Comparison of ENCODE assay signal across 8 cellular contexts in genomic region chr10:44958196-44958896, GRCh38. TPM values are rescaled to one million over a fixed set of nuclear protein-coding genes. Genes with fewer than 3 reads are reported as not detected.
DNase-seq lines count a peak whose midpoint lies in the region; ATAC-seq, FAIRE-seq and TF ChIP-seq lines count a peak whose summit lies in the region.

No MANE protein-coding gene starts in this region.

- DNase-seq in HL-60 (ENCODE audit: low read depth in 1 of 2, low spot score in 1 of 2) = no peak
- peak in 1 of 2 donors; percentile 70 for DNase-seq in ascending aorta (ENCODE audit: low spot score in 2 of 2)
- no peak for DNase-seq in keratinocyte (ENCODE audit: low read depth, low spot score)
- no peak for DNase-seq in NCI-H1694 (lab: John Stamatoyannopoulos, UW)

- TF ChIP-seq CTCF in HL-60 (IDR thresholded peaks at IDR 0.05; ENCODE audit: insufficient read depth, low read length) = no peak
- TF ChIP-seq CTCF in ascending aorta (IDR thresholded peaks at IDR 0.05) = no peak
- TF ChIP-seq CTCF in keratinocyte (optimal IDR thresholded peaks at IDR 0.05 in 1 of 3, IDR thresholded peaks at IDR 0.05 in 1 of 3, conservative IDR thresholded peaks at IDR 0.05 in 1 of 3; ENCODE audit: extremely low read depth in 1 of 3, insufficient read depth in 2 of 3, low read length in 3 of 3) = no peak

- no peaks in the 10 kb centered on the region for H3K9me3 ChIP-seq in ascending aorta
- H3K9me3 ChIP-seq in keratinocyte (ENCODE audit: control insufficient read depth, low read depth, low read length) = no peaks in the 10 kb centered on the region
- peaks cover 0 to 4% (median 3%) of the 10 kb centered on the region in 5 donors for H3K9me3 ChIP-seq in subcutaneous abdominal adipose tissue (ENCODE audit: control insufficient read depth in 5 of 5, low read length in 5 of 5)

- peak overlapping the region; percentile 99 for H3K4me2 ChIP-seq in keratinocyte (ENCODE audit: control insufficient read depth, extremely low read depth, insufficient read depth, low read depth, low read length)

- H3K9me1 ChIP-seq in keratinocyte (ENCODE audit: control insufficient read depth, extremely low read depth, insufficient read depth, low read length) = no peaks in the 10 kb centered on the region

- ATAC-seq in GM19328 (IDR thresholded peaks at IDR 0.05; ENCODE audit: unreplicated experiment) = no peak
- no peak for ATAC-seq in GM18867 (IDR thresholded peaks at IDR 0.05; ENCODE audit: unreplicated experiment)

- FAIRE-seq in keratinocyte (lab: Jason Lieb, UNC) = peak; percentile 32

- H3K9ac ChIP-seq in keratinocyte (ENCODE audit: control insufficient read depth, extremely low read depth, insufficient read depth, low read length) (no peak overlapping the region), subcutaneous abdominal adipose tissue (ENCODE audit: low read length in 5 of 5) (peak overlapping the region; percentile 78 to 88 (median 83))

- H3K36me3 ChIP-seq in ACC112 (ENCODE audit: insufficient read depth, low read length) (no peaks in the 10 kb centered on the region), ascending aorta (peaks cover 0 to 4% of the 10 kb centered on the region in 2 donors), keratinocyte (ENCODE audit: control insufficient read depth in 2 of 2, extremely low read depth in 1 of 2, insufficient read depth in 2 of 2, low read length in 2 of 2) (peaks cover 0 to 2% of the 10 kb centered on the region in 2 experiments), subcutaneous abdominal adipose tissue (ENCODE audit: control insufficient read depth in 5 of 5, insufficient read depth in 5 of 5, low read length in 5 of 5) (peaks cover 0 to 23% (median 6%) of the 10 kb centered on the region in 5 donors)

- dilution Hi-C loops in keratinocyte (cut with MboI; ENCODE audit: extremely low pct_ligation_motif_present, low sequenced_read_pairs) = no loop called here

- intact Hi-C loops in ascending aorta (cut with DNase I) = loop anchor here (2.0 to 5.0 kb wide), 2 partner anchors 26 to 81 kb away; no protein-coding TSS in a partner anchor

- no peaks in the 10 kb centered on the region for H3K79me2 ChIP-seq in ACC112 (ENCODE audit: control insufficient read depth, insufficient read depth, low read length, unreplicated experiment)
- no peaks in the 10 kb centered on the region for H3K79me2 ChIP-seq in keratinocyte (ENCODE audit: control insufficient read depth, insufficient read depth, low read length)

- peak overlapping the region; percentile 83 for H3K4me3 ChIP-seq in ACC112 (ENCODE audit: low read depth, low read length)
- H3K4me3 ChIP-seq in HL-60 (replicated peaks; ENCODE audit: insufficient read depth, low read length) = peak overlapping the region; percentile 75
- peak overlapping the region; percentile 78 to 93 for H3K4me3 ChIP-seq in ascending aorta
- H3K4me3 ChIP-seq in keratinocyte (ENCODE audit: control insufficient read depth in 2 of 3, extremely low read depth in 1 of 3, insufficient read depth in 2 of 3, low read depth in 1 of 3, low read length in 3 of 3) = peak overlapping the region; percentile 72 to 88 (median 85)
- peak overlapping the region; percentile 86 to 93 (median 90) for H3K4me3 ChIP-seq in subcutaneous abdominal adipose tissue (ENCODE audit: low read depth in 1 of 5, low read length in 5 of 5)

- H2AFZ ChIP-seq in ACC112 (ENCODE audit: low read length, unreplicated experiment) (no peak overlapping the region), keratinocyte (ENCODE audit: control insufficient read depth, low read length) (no peak overlapping the region)

- peaks cover 25% of the 10 kb centered on the region for H3K4me1 ChIP-seq in ACC112 (ENCODE audit: control insufficient read depth, insufficient read depth, low read length, unreplicated experiment)
- H3K4me1 ChIP-seq in ascending aorta = peaks cover 2 to 28% of the 10 kb centered on the region in 2 donors
- H3K4me1 ChIP-seq in keratinocyte (ENCODE audit: control insufficient read depth, extremely low read depth, insufficient read depth, low read length) = peaks cover 14% of the 10 kb centered on the region
- peaks cover 10 to 77% (median 74%) of the 10 kb centered on the region in 5 donors for H3K4me1 ChIP-seq in subcutaneous abdominal adipose tissue (ENCODE audit: control insufficient read depth in 5 of 5, insufficient read depth in 5 of 5, low read length in 5 of 5)

- no peaks in the 10 kb centered on the region for H4K20me1 ChIP-seq in keratinocyte (ENCODE audit: control insufficient read depth, extremely low read depth, insufficient read depth, low read length)

- H3K27ac ChIP-seq in ACC112 (ENCODE audit: low read depth, low read length) = no peak overlapping the region
- peak overlapping the region; percentile 76 for H3K27ac ChIP-seq in HL-60 (replicated peaks)
- H3K27ac ChIP-seq in ascending aorta = peak overlapping the region; percentile 86 to 90
- H3K27ac ChIP-seq in keratinocyte (ENCODE audit: control insufficient read depth, insufficient read depth, low read length) = no peak overlapping the region
- H3K27ac ChIP-seq in subcutaneous abdominal adipose tissue (ENCODE audit: low read depth, low read length) = peak overlapping the region; percentile 96

- H3K27me3 ChIP-seq in ACC112 (ENCODE audit: insufficient read depth, low read length) (no peaks in the 10 kb centered on the region), HL-60 (ENCODE audit: insufficient read depth, poor library complexity, severe bottlenecking) (no peaks in the 10 kb centered on the region), ascending aorta (no peaks in the 10 kb centered on the region), keratinocyte (ENCODE audit: control insufficient read depth, extremely low read depth, insufficient read depth, low read length) (no peaks in the 10 kb centered on the region), subcutaneous abdominal adipose tissue (ENCODE audit: control insufficient read depth in 5 of 5, insufficient read depth in 4 of 5, low read length in 5 of 5) (no peaks in the 10 kb centered on the region)

RNA-seq across cellular contexts. Expression of gene RASSF4, which starts 1.3 kb away (rescaled TPM):
- total RNA-seq in ascending aorta = 40.0 TPM
- 0.20 to 0.54 TPM (median 0.23 TPM) in 3 replicates for polyA plus RNA-seq in keratinocyte
- polyA plus RNA-seq in keratinocyte (2011; ENCODE audit: low read depth) = 0.11 TPM
- polyA plus RNA-seq in keratinocyte (2011; cell fraction: cytosol; rRNA removed) = 0.06 and 0.09 TPM in 2 replicates
- polyA plus RNA-seq in keratinocyte (2011; cell fraction: nucleus; rRNA removed) = 0.34 and 0.64 TPM in 2 replicates
- polyA plus RNA-seq in keratinocyte (2012; ENCODE audit: low replicate concordance) = 0.14 TPM in 1 of 2 replicates, not detected in the other
- 0.13 to 0.52 TPM (median 0.22 TPM) in 3 replicates for polyA minus RNA-seq in keratinocyte
- polyA minus RNA-seq in keratinocyte (2011; cell fraction: cytosol; rRNA and poly(A)+ RNA removed) = not detected
- 0.54 TPM in 1 of 2 replicates, not detected in the other for polyA minus RNA-seq in keratinocyte (2011; cell fraction: nucleus; rRNA and poly(A)+ RNA removed)

RNA-seq across cellular contexts. Expression of gene DEPP1, which starts 20.3 kb away (rescaled TPM):
- total RNA-seq in ascending aorta = 309 TPM
- 0.90 to 1.2 TPM (median 0.95 TPM) in 3 replicates for polyA plus RNA-seq in keratinocyte
- 1.4 TPM for polyA plus RNA-seq in keratinocyte (2011; ENCODE audit: low read depth)
- polyA plus RNA-seq in keratinocyte (2011; cell fraction: cytosol; rRNA removed) = 0.36 and 0.75 TPM in 2 replicates
- polyA plus RNA-seq in keratinocyte (2011; cell fraction: nucleus; rRNA removed) = 4.1 and 6.0 TPM in 2 replicates
- 0.61 and 3.1 TPM in 2 replicates for polyA plus RNA-seq in keratinocyte (2012; ENCODE audit: low replicate concordance)
- polyA minus RNA-seq in keratinocyte = 0.69 to 3.5 TPM (median 0.83 TPM) in 3 replicates
- polyA minus RNA-seq in keratinocyte (2011; cell fraction: cytosol; rRNA and poly(A)+ RNA removed) = not detected
- polyA minus RNA-seq in keratinocyte (2011; cell fraction: nucleus; rRNA and poly(A)+ RNA removed) = 3.0 and 3.3 TPM in 2 replicates

RNA-seq across cellular contexts. Expression of gene ZNF22, which starts 42.4 kb away (rescaled TPM):
- total RNA-seq in ascending aorta = 1.6 TPM
- polyA plus RNA-seq in keratinocyte = 4.0 to 9.4 TPM (median 6.8 TPM) in 3 replicates
- polyA plus RNA-seq in keratinocyte (2011; ENCODE audit: low read depth) = 2.3 TPM
- 3.5 and 6.2 TPM in 2 replicates for polyA plus RNA-seq in keratinocyte (2011; cell fraction: cytosol; rRNA removed)
- 3.4 and 4.3 TPM in 2 replicates for polyA plus RNA-seq in keratinocyte (2011; cell fraction: nucleus; rRNA removed)
- 2.6 and 9.3 TPM in 2 replicates for polyA plus RNA-seq in keratinocyte (2012; ENCODE audit: low replicate concordance)
- 0.23 to 2.7 TPM (median 1.4 TPM) in 3 replicates for polyA minus RNA-seq in keratinocyte
- 1.9 TPM for polyA minus RNA-seq in keratinocyte (2011; cell fraction: cytosol; rRNA and poly(A)+ RNA removed)
- 1.2 and 2.1 TPM in 2 replicates for polyA minus RNA-seq in keratinocyte (2011; cell fraction: nucleus; rRNA and poly(A)+ RNA removed)

RNA-seq across cellular contexts. Expression of gene TMEM72, which starts 47.2 kb away (rescaled TPM):
- not detected for total RNA-seq in ascending aorta
- polyA plus RNA-seq in keratinocyte = not detected in 3 replicates
- not detected for polyA plus RNA-seq in keratinocyte (2011; ENCODE audit: low read depth)
- not detected in 2 replicates for polyA plus RNA-seq in keratinocyte (2011; cell fraction: cytosol; rRNA removed)
- polyA plus RNA-seq in keratinocyte (2011; cell fraction: nucleus; rRNA removed) = not detected in 2 replicates
- not detected in 2 replicates for polyA plus RNA-seq in keratinocyte (2012; ENCODE audit: low replicate concordance)
- polyA minus RNA-seq in keratinocyte = not detected in 3 replicates
- not detected for polyA minus RNA-seq in keratinocyte (2011; cell fraction: cytosol; rRNA and poly(A)+ RNA removed)
- not detected in 2 replicates for polyA minus RNA-seq in keratinocyte (2011; cell fraction: nucleus; rRNA and poly(A)+ RNA removed)

Comparison
In these comparisons a context has a peak if more than half of its experiments do, and no peak if none do; other contexts are left out.
1. H3K27ac ChIP-seq: peak in HL-60 (single experiment), ascending aorta (2 of 2) and subcutaneous abdominal adipose tissue (single experiment); none in ACC112 (single experiment) and keratinocyte (single experiment).
2. Peak in every context shown above with its lines, with median percentiles within 50 percentile points of each other: H3K4me3 ChIP-seq.